Comparison of ENCODE assay signal across 8 cellular contexts in the genomic region with DNA sequence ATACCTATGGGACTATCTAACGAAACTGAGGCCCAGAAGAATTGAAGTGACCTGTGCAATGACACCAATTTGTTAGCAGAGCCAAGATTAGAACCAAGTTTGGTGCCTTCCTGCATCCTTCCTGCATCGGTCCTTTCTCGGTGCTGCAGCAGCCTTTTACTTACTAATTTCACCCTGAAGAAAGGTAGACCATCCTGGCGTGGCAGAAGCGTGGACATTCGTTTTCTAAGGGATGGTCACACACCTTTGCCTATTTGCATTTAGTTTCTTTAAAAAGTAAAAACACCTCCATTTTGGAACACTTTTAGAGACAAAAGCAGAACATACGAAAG. TPM values are rescaled to one million over a fixed set of nuclear protein-coding genes. Genes with fewer than 3 reads are reported as not detected.
A peak's percentile ranks its signal among the peaks of the same experiment; 100 is the strongest.
DNase-seq lines count a peak whose midpoint lies in the region; ATAC-seq and TF ChIP-seq lines count a peak whose summit lies in the region.

No MANE protein-coding gene starts in this region.

- peaks cover 3% of the 10 kb centered on the region for H3K4me1 ChIP-seq in rectal smooth muscle tissue (ENCODE audit: control insufficient read depth, insufficient read depth, low read length)

- peaks cover 6% of the 10 kb centered on the region for H3K36me3 Mint-ChIP-seq in T-helper 17 cell (ENCODE audit: low read depth)

- POLR2A ChIA-PET in AG04450 (lab: Yijun Ruan, JAX): no interaction called here

- H3K27me3 Mint-ChIP-seq in T-helper 17 cell: no peaks in the 10 kb centered on the region

- TF ChIP-seq CTCF in AG04450 (IDR thresholded peaks at IDR 0.05; ENCODE audit: low read depth, low read length): no peak
- TF ChIP-seq CTCF in fibroblast of the aortic adventitia (IDR thresholded peaks at IDR 0.05; ENCODE audit: insufficient read depth, low read length): no peak

- DNase-seq in AG04450 (ENCODE audit: low read depth, low spot score): no peak
- no peak for DNase-seq in T-helper 17 cell
- no peak for DNase-seq in fibroblast of the aortic adventitia (ENCODE audit: low read depth)
- DNase-seq in DMS153 treated with DMSO at 0.1 percent for 48 hours (lab: John Stamatoyannopoulos, UW; ENCODE audit: unreplicated experiment): no peak
- no peak for DNase-seq in posterior cingulate gyrus

- H3K9ac ChIP-seq in rectal smooth muscle tissue (ENCODE audit: low read length): peak overlapping the region; percentile 97

- CTCF ChIA-PET in AG04450 (lab: Charles Lee): no interaction called here

- peak overlapping the region; percentile 92 for H3K27ac ChIP-seq in AG04450 (ENCODE audit: low read depth, low read length)
- peak overlapping the region; percentile 94 for H3K27ac ChIP-seq in rectal smooth muscle tissue (ENCODE audit: low read depth, low read length)

- H3K27me3 ChIP-seq in AG04450 (ENCODE audit: control insufficient read depth, insufficient read depth, low read length) (no peaks in the 10 kb centered on the region), rectal smooth muscle tissue (ENCODE audit: control insufficient read depth, insufficient read depth, low read length) (no peaks in the 10 kb centered on the region)

- peak overlapping the region; percentile 97 for H3K27ac Mint-ChIP-seq in T-helper 17 cell

- peak overlapping the region; percentile 96 for H3K4me3 Mint-ChIP-seq in T-helper 17 cell

- peaks cover 26% of the 10 kb centered on the region for H3K4me1 Mint-ChIP-seq in T-helper 17 cell

- ATAC-seq in GM19452 (IDR thresholded peaks at IDR 0.05; ENCODE audit: unreplicated experiment) (peak; percentile 0), T-helper 17 cell (no peak), HG03025 (IDR thresholded peaks at IDR 0.05; ENCODE audit: low FRiP score, unreplicated experiment) (no peak)

- no peaks in the 10 kb centered on the region for H3K36me3 ChIP-seq in rectal smooth muscle tissue (ENCODE audit: control insufficient read depth, insufficient read depth, low read length)

- intact Hi-C loops in posterior cingulate gyrus (cut with DNase I): loop anchor here (10.0 kb wide), 1 partner anchor 428 kb away; no protein-coding TSS in a partner anchor

- peak overlapping the region; percentile 61 for H3K4me3 ChIP-seq in AG04450 (ENCODE audit: low read depth, low read length)
- peak overlapping the region; percentile 86 for H3K4me3 ChIP-seq in fibroblast of the aortic adventitia (ENCODE audit: low read depth, low read length)
- H3K4me3 ChIP-seq in rectal smooth muscle tissue (ENCODE audit: low read length): peak overlapping the region; percentile 98

- H3K9me3 ChIP-seq in AG04450 (ENCODE audit: control insufficient read depth, insufficient read depth, low read length) (no peaks in the 10 kb centered on the region), T-helper 17 cell (ENCODE audit: control insufficient read depth, low read length, poor library complexity, severe bottlenecking) (no peaks in the 10 kb centered on the region)

RNA-seq across cellular contexts. Expression of a gene that starts 0.7 kb away (rescaled TPM):
- polyA plus RNA-seq in AG04450 (2011; rRNA removed): 37.1 and 42.6 TPM in 2 replicates
- 11.8 and 16.2 TPM in 2 replicates for polyA minus RNA-seq in AG04450 (2011; rRNA and poly(A)+ RNA removed)
- 10 to 100 TPM; 40.2 to 41.7 TPM for total RNA-seq in T-helper 17 cell
- total RNA-seq in fibroblast of the aortic adventitia (ENCODE audit: low replicate concordance): 49.3 and 69.5 TPM in 2 replicates

RNA-seq across cellular contexts. Expression of a gene that starts 41.3 kb away (rescaled TPM):
- 0.30 and 0.50 TPM in 2 replicates for polyA plus RNA-seq in AG04450 (2011; rRNA removed)
- polyA minus RNA-seq in AG04450 (2011; rRNA and poly(A)+ RNA removed): 0.83 TPM in 1 of 2 replicates, not detected in the other
- total RNA-seq in T-helper 17 cell (under 1 TPM in 1 of 2 donors, not detected in 1; 0.47 TPM), fibroblast of the aortic adventitia (ENCODE audit: low replicate concordance) (1.4 and 3.9 TPM in 2 replicates)
